In genomic region chr21:41671859-41672542, GRCh38 we compare ENCODE assay signal across 22 cellular contexts.
DNase-seq lines count a peak whose midpoint lies in the region; ATAC-seq, FAIRE-seq and TF ChIP-seq lines count a peak whose summit lies in the region.
"Had no signal": no experiment of that assay in that cellular context is flagged by ENCODE, and none has a peak within 500 bp of the region (broad histone marks: within the 10 kb centered on the region; RNA-seq: fewer than 3 reads in every experiment).

No MANE protein-coding gene starts in this region.

- intact Hi-C loops in K562 (cut with micrococcal nuclease) (no loop called here), sciatic nerve (cut with DNase I) (no loop called here)

- CTCF ChIA-PET in K562 (lab: Yijun Ruan, JAX; ENCODE audit: low intra/inter-chr PET ratio) = no interaction called here

- H3K36me3 ChIP-seq in K562 (ENCODE audit: control insufficient read depth, insufficient read depth, low read length) = no peaks in the 10 kb centered on the region
- H3K36me3 ChIP-seq: gastrocnemius medialis, prostate gland had no signal

- peak overlapping the region; percentile 49 for H3K4me3 Mint-ChIP-seq in activated naive CD8-positive, alpha-beta T cell treated with anti-CD3 and anti-CD28 coated beads, Interleukin-2, amount 10 ng/mL, durations not matched to agents 7 days and 5 days
- H3K4me3 Mint-ChIP-seq in activated naive CD8-positive, alpha-beta T cell treated with anti-CD3 and anti-CD28 coated beads for 36 hours = no peak overlapping the region
- H3K4me3 Mint-ChIP-seq in stimulated activated effector memory CD8-positive, alpha-beta T cell treated with anti-CD3 and anti-CD28 coated beads, Interleukin-12 subunit alpha, Interleukin-12 subunit beta, amount 100 ng/mL, for 72 hours = no peak overlapping the region
- H3K4me3 Mint-ChIP-seq: naive thymus-derived CD8-positive, alpha-beta T cell; T-cell had no signal

- TF ChIP-seq RAD21 in K562 (CRISPR knock-in tag; conservative IDR thresholded peaks at IDR 0.05 in 1 of 2, IDR thresholded peaks at IDR 0.05 in 1 of 2) = no peak

- in situ Hi-C loops in K562 (cut with MboI) = no loop called here

- DNase-seq in activated naive CD8-positive, alpha-beta T cell treated with anti-CD3 and anti-CD28 coated beads, Interleukin-2, amount 10 ng/mL, durations not matched to agents 7 days and 5 days = peak; percentile 44
- DNase-seq in activated naive CD8-positive, alpha-beta T cell treated with anti-CD3 and anti-CD28 coated beads for 36 hours = no peak
- DNase-seq in M059J (ENCODE audit: low read depth) (peak; percentile 78), K562 (ENCODE audit: extremely low read depth in 1 of 4, low spot score in 3 of 4) (no peak), sciatic nerve (ENCODE audit: low spot score) (peak; percentile 39)
- DNase-seq in stimulated activated effector memory CD8-positive, alpha-beta T cell treated with anti-CD3 and anti-CD28 coated beads, Interleukin-12 subunit alpha, Interleukin-12 subunit beta, amount 100 ng/mL, for 72 hours (ENCODE audit: low spot score in 2 of 2) = no peak
- no peak for DNase-seq in activated T-cell treated with anti-CD3 and anti-CD28 coated beads, Interleukin-2, amount 50 U/mL, for 1 hour
- DNase-seq: activated CD4-positive, alpha-beta T cell treated with anti-CD3 and anti-CD28 coated beads, Interleukin-2, amount 50 U/mL, for 4 hours; CD4-positive, alpha-beta memory T cell; DMS79; gastrocnemius medialis; kidney glomerular epithelial cell; mesenchymal stem cell; NCI-H524 treated with DMSO at 0.1 percent for 48 hours; SHP77; small intestine; stimulated activated CD4-positive, alpha-beta T cell treated with anti-CD3 and anti-CD28 coated beads, Interleukin-4, amount 100 ng/mL, for 4 hours; T-cell had no signal

- TF ChIP-seq CTCF in K562 (IDR thresholded peaks at IDR 0.05 in 2 of 3, conservative IDR thresholded peaks at IDR 0.05 in 1 of 3; ENCODE audit: insufficient read depth in 2 of 3, low read depth in 1 of 3, low read length in 3 of 3) = no peak

- H3K27me3 Mint-ChIP-seq in activated naive CD8-positive, alpha-beta T cell treated with anti-CD3 and anti-CD28 coated beads, Interleukin-2, amount 10 ng/mL, durations not matched to agents 7 days and 5 days = peaks cover 29% of the 10 kb centered on the region
- peaks cover 2% of the 10 kb centered on the region for H3K27me3 Mint-ChIP-seq in activated naive CD8-positive, alpha-beta T cell treated with anti-CD3 and anti-CD28 coated beads for 36 hours

- WGBS in K562 (ENCODE audit: insufficient coverage, low coverage, missing lambda C conversion rate) = 10% methylated on average over 22 of the region's 22 CpGs

- peaks cover 14% of the 10 kb centered on the region for H3K4me1 Mint-ChIP-seq in activated naive CD8-positive, alpha-beta T cell treated with anti-CD3 and anti-CD28 coated beads, Interleukin-2, amount 10 ng/mL, durations not matched to agents 7 days and 5 days
- peaks cover 6% of the 10 kb centered on the region for H3K4me1 Mint-ChIP-seq in activated naive CD8-positive, alpha-beta T cell treated with anti-CD3 and anti-CD28 coated beads for 36 hours
- H3K4me1 Mint-ChIP-seq in stimulated activated effector memory CD8-positive, alpha-beta T cell treated with anti-CD3 and anti-CD28 coated beads, Interleukin-12 subunit alpha, Interleukin-12 subunit beta, amount 100 ng/mL, for 72 hours = peaks cover 21% of the 10 kb centered on the region

- no peak for FAIRE-seq in K562 (lab: Jason Lieb, UNC)
- FAIRE-seq: small intestine had no signal

- no peaks in the 10 kb centered on the region for H3K79me2 ChIP-seq in K562 (ENCODE audit: control insufficient read depth, insufficient read depth, low read length)

- no peaks in the 10 kb centered on the region for H3K36me3 Mint-ChIP-seq in activated naive CD8-positive, alpha-beta T cell treated with anti-CD3 and anti-CD28 coated beads, Interleukin-2, amount 10 ng/mL, durations not matched to agents 7 days and 5 days
- no peaks in the 10 kb centered on the region for H3K36me3 Mint-ChIP-seq in activated naive CD8-positive, alpha-beta T cell treated with anti-CD3 and anti-CD28 coated beads for 36 hours
- peaks cover 7% of the 10 kb centered on the region for H3K36me3 Mint-ChIP-seq in stimulated activated effector memory CD8-positive, alpha-beta T cell treated with anti-CD3 and anti-CD28 coated beads, Interleukin-12 subunit alpha, Interleukin-12 subunit beta, amount 100 ng/mL, for 72 hours
- H3K36me3 Mint-ChIP-seq: CD4-positive, alpha-beta memory T cell; naive thymus-derived CD8-positive, alpha-beta T cell; T-cell had no signal

- no peak for TF ChIP-seq EP300 in K562 (IDR thresholded peaks at IDR 0.05; ENCODE audit: low read length)

- H3K4me2 ChIP-seq in K562 (ENCODE audit: insufficient read depth, low read length) = no peak overlapping the region

- no peaks in the 10 kb centered on the region for H4K20me1 ChIP-seq in K562 (replicated peaks; ENCODE audit: control insufficient read depth, insufficient read depth, low read length)

- ATAC-seq in activated naive CD8-positive, alpha-beta T cell treated with anti-CD3 and anti-CD28 coated beads, Interleukin-2, amount 10 ng/mL, durations not matched to agents 7 days and 5 days (ENCODE audit: low read depth) = peak; percentile 83
- peak; percentile 52 for ATAC-seq in K562
- ATAC-seq in sciatic nerve = no peak
- ATAC-seq in HG02885 (IDR thresholded peaks at IDR 0.05; ENCODE audit: poor library complexity, unreplicated experiment) = no peak
- ATAC-seq in stimulated activated effector memory CD8-positive, alpha-beta T cell treated with anti-CD3 and anti-CD28 coated beads, Interleukin-12 subunit alpha, Interleukin-12 subunit beta, amount 100 ng/mL, for 72 hours = no peak
- ATAC-seq: gastrocnemius medialis; naive thymus-derived CD8-positive, alpha-beta T cell; T-cell had no signal

- no peak for TF ChIP-seq POLR2A in K562 (conservative IDR thresholded peaks at IDR 0.05)

- H3K9me3 ChIP-seq in K562 (replicated peaks; ENCODE audit: control insufficient read depth, insufficient read depth, low read depth, low read length) = no peaks in the 10 kb centered on the region
- H3K9me3 ChIP-seq: gastrocnemius medialis, prostate gland had no signal

- H3K9me1 ChIP-seq in K562 (ENCODE audit: control insufficient read depth, insufficient read depth, low read length) = no peaks in the 10 kb centered on the region

- peaks cover 0 to 11% of the 10 kb centered on the region in 2 experiments; a peak in 1 of 5 replicates for H3K4me1 ChIP-seq in K562 (replicated peaks in 1 of 2; ENCODE audit: control insufficient read depth in 2 of 2, insufficient read depth in 2 of 2, low read length in 2 of 2)
- H3K4me1 ChIP-seq: gastrocnemius medialis, prostate gland had no signal

- no peaks in the 10 kb centered on the region for H3K9me3 Mint-ChIP-seq in activated naive CD8-positive, alpha-beta T cell treated with anti-CD3 and anti-CD28 coated beads, Interleukin-2, amount 10 ng/mL, durations not matched to agents 7 days and 5 days
- no peaks in the 10 kb centered on the region for H3K9me3 Mint-ChIP-seq in activated naive CD8-positive, alpha-beta T cell treated with anti-CD3 and anti-CD28 coated beads for 36 hours
- no peaks in the 10 kb centered on the region for H3K9me3 Mint-ChIP-seq in stimulated activated effector memory CD8-positive, alpha-beta T cell treated with anti-CD3 and anti-CD28 coated beads, Interleukin-12 subunit alpha, Interleukin-12 subunit beta, amount 100 ng/mL, for 72 hours
- H3K9me3 Mint-ChIP-seq: naive thymus-derived CD8-positive, alpha-beta T cell; T-cell had no signal

- POLR2A ChIA-PET in activated naive CD8-positive, alpha-beta T cell treated with anti-CD3 and anti-CD28 coated beads, Interleukin-2, amount 10 ng/mL, durations not matched to agents 7 days and 5 days (lab: Charles Lee) = no interaction called here
- POLR2A ChIA-PET in K562 (lab: Yijun Ruan, JAX) = no interaction called here

- H3K27me3 ChIP-seq in K562 (ENCODE audit: control insufficient read depth in 2 of 2, insufficient read depth in 2 of 2, low read length in 2 of 2) = peaks cover 8 to 38% of the 10 kb centered on the region in 2 experiments
- H3K27me3 ChIP-seq: gastrocnemius medialis had no signal

- no peak overlapping the region for H3K27ac ChIP-seq in K562 (ENCODE audit: extremely low read depth, low read depth, low read length)
- H3K27ac ChIP-seq: epithelial cell of prostate, gastrocnemius medialis, prostate gland had no signal

- no peak overlapping the region for H3K27ac Mint-ChIP-seq in activated naive CD8-positive, alpha-beta T cell treated with anti-CD3 and anti-CD28 coated beads, Interleukin-2, amount 10 ng/mL, durations not matched to agents 7 days and 5 days
- no peak overlapping the region for H3K27ac Mint-ChIP-seq in activated naive CD8-positive, alpha-beta T cell treated with anti-CD3 and anti-CD28 coated beads for 36 hours
- H3K27ac Mint-ChIP-seq in stimulated activated effector memory CD8-positive, alpha-beta T cell treated with anti-CD3 and anti-CD28 coated beads, Interleukin-12 subunit alpha, Interleukin-12 subunit beta, amount 100 ng/mL, for 72 hours = no peak overlapping the region
- H3K27ac Mint-ChIP-seq: T-cell had no signal

- BruUV-seq in K562 (replicated peaks; lab: Mats Ljungman, UMichigan) = no TSS peak

- H3K4me3 ChIP-seq in K562 = no peak overlapping the region
- H3K4me3 ChIP-seq: gastrocnemius medialis, prostate gland had no signal

- no peak overlapping the region for H2AFZ ChIP-seq in K562 (ENCODE audit: low read depth, low read length)

- no peak overlapping the region for H3K9ac ChIP-seq in K562 (ENCODE audit: insufficient read depth in 1 of 2, low read depth in 2 of 2, low read length in 2 of 2)

TF ChIP-seq in K562, 482 proteins besides CTCF, POLR2A, EP300 and RAD21 (continues in another document):
- TF ChIP-seq LEF1 (IDR thresholded peaks at IDR 0.05) (no peak), IRF9 (tag; IDR thresholded peaks at IDR 0.05) (no peak)

Comparison
In these comparisons a context has a peak if more than half of its experiments do, and no peak if none do; other contexts are left out.
1. DNase-seq: peak in activated naive CD8-positive, alpha-beta T cell treated with anti-CD3 and anti-CD28 coated beads, Interleukin-2, amount 10 ng/mL, durations not matched to agents 7 days and 5 days (single experiment), M059J (single experiment) and sciatic nerve (single experiment); none in activated naive CD8-positive, alpha-beta T cell treated with anti-CD3 and anti-CD28 coated beads for 36 hours (single experiment), K562 (0 of 4), stimulated activated effector memory CD8-positive, alpha-beta T cell treated with anti-CD3 and anti-CD28 coated beads, Interleukin-12 subunit alpha, Interleukin-12 subunit beta, amount 100 ng/mL, for 72 hours (0 of 2) and activated T-cell treated with anti-CD3 and anti-CD28 coated beads, Interleukin-2, amount 50 U/mL, for 1 hour (single experiment).
2. ATAC-seq: peak in activated naive CD8-positive, alpha-beta T cell treated with anti-CD3 and anti-CD28 coated beads, Interleukin-2, amount 10 ng/mL, durations not matched to agents 7 days and 5 days (single experiment) and K562 (single experiment); none in sciatic nerve (single experiment), HG02885 (single experiment) and stimulated activated effector memory CD8-positive, alpha-beta T cell treated with anti-CD3 and anti-CD28 coated beads, Interleukin-12 subunit alpha, Interleukin-12 subunit beta, amount 100 ng/mL, for 72 hours (single experiment).